22 cellular contexts compared by ENCODE assay signal in the genomic region with DNA sequence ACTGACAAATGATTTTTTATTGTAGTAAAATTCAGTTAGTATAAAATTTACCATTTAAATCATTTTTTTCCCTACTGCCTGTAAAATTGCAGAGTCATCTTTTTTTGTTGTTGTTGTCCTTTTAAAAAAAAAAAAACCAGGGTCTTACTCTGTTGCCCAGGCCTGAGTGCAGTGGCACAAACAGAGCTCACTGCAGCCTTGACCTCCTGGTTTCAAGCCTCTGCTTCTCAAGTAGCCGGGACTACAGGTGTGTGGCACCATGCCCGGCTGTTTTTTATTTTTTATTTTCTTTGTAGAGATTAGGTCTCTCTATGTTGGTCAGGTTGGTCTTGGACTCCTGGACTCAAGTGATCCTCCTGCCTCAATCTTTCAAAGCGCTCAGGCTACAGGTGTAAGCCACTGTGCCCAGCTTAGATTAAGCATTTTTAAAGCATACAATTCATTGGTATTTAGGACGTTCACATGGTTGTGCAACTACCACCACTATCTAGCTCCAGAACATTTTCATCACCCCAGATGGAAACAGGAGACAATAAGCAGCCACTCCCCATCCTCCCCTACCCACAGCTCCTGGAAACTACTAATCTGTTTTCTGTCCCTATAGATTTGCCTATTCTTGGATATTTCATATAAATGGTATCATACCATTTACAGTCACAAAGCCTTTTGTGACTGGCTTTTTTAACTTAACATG. TPM values are rescaled to one million over a fixed set of nuclear protein-coding genes. Genes with fewer than 3 reads are reported as not detected.
DNase-seq lines count a peak whose midpoint lies in the region; ATAC-seq and TF ChIP-seq lines count a peak whose summit lies in the region.
"Had no signal": no experiment of that assay in that cellular context is flagged by ENCODE, and none has a peak within 500 bp of the region (broad histone marks: within the 10 kb centered on the region; RNA-seq: fewer than 3 reads in every experiment).

No MANE protein-coding gene starts in this region.

- peaks cover 28% of the 10 kb centered on the region for H3F3A ChIP-seq in SK-N-SH (replicated peaks; ENCODE audit: insufficient read depth)

- intact Hi-C loops in CD4-positive, alpha-beta T cell (cut with DNase I, micrococcal nuclease) = no loop called here

- H3K4me3 ChIP-seq in AG10803 (ENCODE audit: low read length) (no peak overlapping the region), SK-N-SH (ENCODE audit: low read depth in 2 of 2, low read length in 1 of 2) (no peak overlapping the region), MG63 (no peak overlapping the region)
- H3K4me3 ChIP-seq: GM12878, HAP-1 had no signal

- peak overlapping the region; percentile 66 for H3K27ac Mint-ChIP-seq in mesothelial cell of epicardium
- H3K27ac Mint-ChIP-seq in CD4-positive, alpha-beta T cell = no peak overlapping the region
- H3K27ac Mint-ChIP-seq: activated CD4-positive, alpha-beta T cell treated with anti-CD3 and anti-CD28 coated beads, Interleukin-2, amount 10 ng/mL, durations not matched to agents 24 days and 14 days; activated naive CD4-positive, alpha-beta T cell treated with anti-CD3 and anti-CD28 coated beads, Interleukin-2, amount 50 U/mL, for 72 hours had no signal

- peaks cover 8% of the 10 kb centered on the region for H3K36me3 Mint-ChIP-seq in mesothelial cell of epicardium
- peaks cover 3% of the 10 kb centered on the region for H3K36me3 Mint-ChIP-seq in CD4-positive, alpha-beta T cell (ENCODE audit: low read depth)
- H3K36me3 Mint-ChIP-seq: activated naive CD4-positive, alpha-beta T cell treated with anti-CD3 and anti-CD28 coated beads, Interleukin-2, amount 50 U/mL, for 72 hours had no signal

- no peak for TF ChIP-seq EP300 in SK-N-SH (IDR thresholded peaks at IDR 0.05; ENCODE audit: borderline replicate concordance in 1 of 2, low read depth in 1 of 2, low read length in 1 of 2)

- no peaks in the 10 kb centered on the region for H3K27me3 ChIP-seq in SK-N-SH (ENCODE audit: insufficient read depth)
- H3K27me3 ChIP-seq in CD4-positive, alpha-beta T cell (ENCODE audit: control insufficient read depth, insufficient read depth, low read length) = no peaks in the 10 kb centered on the region
- no peaks in the 10 kb centered on the region for H3K27me3 ChIP-seq in MG63

- DNase-seq in AG10803 (ENCODE audit: low read depth) (peak; percentile 74), SK-N-SH (no peak), fibroblast of gingiva (ENCODE audit: low read depth) (peak; percentile 80), mesothelial cell of epicardium (ENCODE audit: low spot score in 2 of 2, unreplicated experiment in 2 of 2) (no peak), MG63 (no peak), ureter (ENCODE audit: low spot score) (no peak)
- no peak for DNase-seq in CD4-positive, alpha-beta T cell
- DNase-seq: ACHN; activated CD4-positive, alpha-beta T cell treated with anti-CD3 and anti-CD28 coated beads, Interleukin-2, amount 10 ng/mL, durations not matched to agents 24 days and 14 days; activated T-cell treated with anti-CD3 and anti-CD28 coated beads for 4 hours; head of caudate nucleus; KBM-7; kidney; NCI-H1105 treated with DMSO at 0.1 percent for 48 hours; NCI-H446; nucleus accumbens; stimulated activated naive CD4-positive, alpha-beta T cell had no signal

- H3K4me3 Mint-ChIP-seq in mesothelial cell of epicardium = no peak overlapping the region
- H3K4me3 Mint-ChIP-seq in CD4-positive, alpha-beta T cell = no peak overlapping the region
- H3K4me3 Mint-ChIP-seq: activated CD4-positive, alpha-beta T cell treated with anti-CD3 and anti-CD28 coated beads, Interleukin-2, amount 10 ng/mL, durations not matched to agents 24 days and 14 days; central memory CD8-positive, alpha-beta T cell had no signal

- H3K79me2 ChIP-seq in SK-N-SH (ENCODE audit: insufficient read depth) = no peaks in the 10 kb centered on the region

- TF ChIP-seq CTCF in AG10803 (conservative IDR thresholded peaks at IDR 0.05; ENCODE audit: low read length) = no peak
- no peak for TF ChIP-seq CTCF in SK-N-SH (IDR thresholded peaks at IDR 0.05)
- TF ChIP-seq CTCF in mesothelial cell of epicardium (IDR thresholded peaks at IDR 0.05; ENCODE audit: unreplicated experiment) = no peak
- no peak for TF ChIP-seq CTCF in CD4-positive, alpha-beta T cell (IDR thresholded peaks at IDR 0.05)

- H3K9me2 ChIP-seq in SK-N-SH = no peaks in the 10 kb centered on the region

- H3K9ac ChIP-seq in SK-N-SH = no peak overlapping the region; the same call in 1 of the 2 replicates

- ATAC-seq in HG03521 (IDR thresholded peaks at IDR 0.05; ENCODE audit: unreplicated experiment) = no peak
- ATAC-seq in CD4-positive, alpha-beta T cell (ENCODE audit: poor library complexity) = no peak
- ATAC-seq: activated naive CD4-positive, alpha-beta T cell treated with anti-CD3 and anti-CD28 coated beads, Interleukin-2, amount 50 U/mL, for 72 hours; GM12878 had no signal

- no peaks in the 10 kb centered on the region for H3K27me3 Mint-ChIP-seq in mesothelial cell of epicardium (ENCODE audit: low read depth)
- H3K27me3 Mint-ChIP-seq in CD4-positive, alpha-beta T cell = no peaks in the 10 kb centered on the region
- H3K27me3 Mint-ChIP-seq: activated CD4-positive, alpha-beta T cell treated with anti-CD3 and anti-CD28 coated beads, Interleukin-2, amount 10 ng/mL, durations not matched to agents 24 days and 14 days; central memory CD8-positive, alpha-beta T cell had no signal

- no peaks in the 10 kb centered on the region for H4K20me1 ChIP-seq in SK-N-SH (ENCODE audit: insufficient read depth)

- H3K9me3 ChIP-seq in SK-N-SH (no peaks in the 10 kb centered on the region), MG63 (no peaks in the 10 kb centered on the region)
- no peaks in the 10 kb centered on the region for H3K9me3 ChIP-seq in CD4-positive, alpha-beta T cell (ENCODE audit: control insufficient read depth, low read length)
- H3K9me3 ChIP-seq: HAP-1 had no signal

- peaks cover 0 to 13% of the 10 kb centered on the region in 2 experiments; a peak in 3 of 4 replicates for H3K4me1 ChIP-seq in SK-N-SH (ENCODE audit: control insufficient read depth in 1 of 2, insufficient read depth in 2 of 2, low read depth in 1 of 2, low read length in 1 of 2)

- CTCF ChIA-PET in SK-N-SH (lab: Yijun Ruan, JAX) = interaction anchor here (0.6 kb wide), 1 partner anchor 897 kb away, joined by 3 read pairs; no protein-coding TSS in a partner anchor
- CTCF ChIA-PET in CD4-positive, alpha-beta T cell (lab: Charles Lee) = no interaction called here

- H3K27ac ChIP-seq in SK-N-SH (ENCODE audit: low read depth in 2 of 2, low read length in 1 of 2) = peak overlapping the region; percentile 59 to 89; a peak in 3 of 4 replicates
- no peak overlapping the region for H3K27ac ChIP-seq in CD4-positive, alpha-beta T cell (ENCODE audit: low read depth, low read length)

- H2AFZ ChIP-seq in SK-N-SH (ENCODE audit: low read depth) = no peak overlapping the region

- POLR2A ChIA-PET in SK-N-SH (lab: Yijun Ruan, JAX) = no interaction called here
- POLR2A ChIA-PET in CD4-positive, alpha-beta T cell (lab: Charles Lee) = no interaction called here

- peaks cover 6% of the 10 kb centered on the region for H3K9me3 Mint-ChIP-seq in mesothelial cell of epicardium
- H3K9me3 Mint-ChIP-seq in CD4-positive, alpha-beta T cell = no peaks in the 10 kb centered on the region
- H3K9me3 Mint-ChIP-seq: activated naive CD4-positive, alpha-beta T cell treated with anti-CD3 and anti-CD28 coated beads, Interleukin-2, amount 50 U/mL, for 72 hours; central memory CD8-positive, alpha-beta T cell had no signal

- H3K36me3 ChIP-seq in SK-N-SH (replicated peaks in 1 of 2; ENCODE audit: control insufficient read depth in 1 of 2, insufficient read depth in 2 of 2, low read length in 1 of 2) = no peaks in the 10 kb centered on the region
- H3K36me3 ChIP-seq in MG63 = no peaks in the 10 kb centered on the region
- H3K36me3 ChIP-seq: HAP-1 had no signal

- TF ChIP-seq RAD21 in SK-N-SH (IDR thresholded peaks at IDR 0.05; ENCODE audit: low read length) = no peak

- 82% methylated on average over 4 of the region's 4 CpGs for WGBS in SK-N-SH (ENCODE audit: low lambda C conversion rate)

- 0 out of 2 replicates have a peak overlapping the region, but pooled peaks have one; percentile 61 for H3K4me2 ChIP-seq in SK-N-SH

- peaks cover 21% of the 10 kb centered on the region for H3K4me1 Mint-ChIP-seq in mesothelial cell of epicardium
- no peaks in the 10 kb centered on the region for H3K4me1 Mint-ChIP-seq in CD4-positive, alpha-beta T cell (ENCODE audit: low read depth)
- H3K4me1 Mint-ChIP-seq: activated CD4-positive, alpha-beta T cell treated with anti-CD3 and anti-CD28 coated beads, Interleukin-2, amount 10 ng/mL, durations not matched to agents 24 days and 14 days; central memory CD8-positive, alpha-beta T cell had no signal

TF ChIP-seq in SK-N-SH, 30 proteins besides CTCF, POLR2A, EP300 and RAD21 (continues in another document):
- TF ChIP-seq TAF1 (IDR thresholded peaks at IDR 0.05; ENCODE audit: borderline replicate concordance, low read depth, low read length) = no peak
- no peak for TF ChIP-seq JUND (IDR thresholded peaks at IDR 0.05)
- no peak for TF ChIP-seq GATA2 (CRISPR knock-in tag; IDR thresholded peaks at IDR 0.05)
- no peak for TF ChIP-seq NFIC (IDR thresholded peaks at IDR 0.05; ENCODE audit: borderline replicate concordance)
- no peak for TF ChIP-seq RXRA (IDR thresholded peaks at IDR 0.05; ENCODE audit: borderline replicate concordance, low read depth)
- TF ChIP-seq, protein P1, sequence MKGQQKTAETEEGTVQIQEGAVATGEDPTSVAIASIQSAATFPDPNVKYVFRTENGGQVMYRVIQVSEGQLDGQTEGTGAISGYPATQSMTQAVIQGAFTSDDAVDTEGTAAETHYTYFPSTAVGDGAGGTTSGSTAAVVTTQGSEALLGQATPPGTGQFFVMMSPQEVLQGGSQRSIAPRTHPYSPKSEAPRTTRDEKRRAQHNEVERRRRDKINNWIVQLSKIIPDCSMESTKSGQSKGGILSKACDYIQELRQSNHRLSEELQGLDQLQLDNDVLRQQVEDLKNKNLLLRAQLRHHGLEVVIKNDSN (IDR thresholded peaks at IDR 0.05; ENCODE audit: borderline replicate concordance, low read depth) = no peak
- TF ChIP-seq, protein P2, sequence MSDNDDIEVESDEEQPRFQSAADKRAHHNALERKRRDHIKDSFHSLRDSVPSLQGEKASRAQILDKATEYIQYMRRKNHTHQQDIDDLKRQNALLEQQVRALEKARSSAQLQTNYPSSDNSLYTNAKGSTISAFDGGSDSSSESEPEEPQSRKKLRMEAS (IDR thresholded peaks at IDR 0.05; ENCODE audit: low read depth) = no peak
- TF ChIP-seq ELF1 (IDR thresholded peaks at IDR 0.05) = no peak
- no peak for TF ChIP-seq POLR2AphosphoS5 (IDR thresholded peaks at IDR 0.05; ENCODE audit: low read depth, low read length)

RNA-seq across cellular contexts. Expression of gene PGRMC2, which starts 59.7 kb away (rescaled TPM):
- 17.5 and 18.2 TPM in 2 replicates for polyA plus RNA-seq in SK-N-SH (2012; rRNA removed)
- 41.8 and 54.8 TPM in 2 replicates for polyA plus RNA-seq in SK-N-SH (2012; cell fraction: cytosol; rRNA removed)
- polyA plus RNA-seq in SK-N-SH (2012; cell fraction: nucleus; rRNA removed) = 7.7 and 17.3 TPM in 2 replicates
- total RNA-seq in mesothelial cell of epicardium = 57.2 to 63.9 TPM (median 62.9 TPM) in 3 replicates
- 10 to 100 TPM; 92.8 to 99.9 TPM for total RNA-seq in CD4-positive, alpha-beta T cell
- total RNA-seq in MG63 (2014; rRNA removed; shearing (Covaris generic); ENCODE audit: low replicate concordance) = 40.0 and 104 TPM in 2 replicates
- total RNA-seq in ureter = 80.5 TPM

Comparison
In these comparisons a context has a peak if more than half of its experiments do, and no peak if none do; other contexts are left out.
1. DNase-seq: peak in AG10803 (single experiment) and fibroblast of gingiva (single experiment); none in SK-N-SH (single experiment), mesothelial cell of epicardium (0 of 2), CD4-positive, alpha-beta T cell (0 of 10), MG63 (single experiment) and ureter (single experiment).